In the genomic region with DNA sequence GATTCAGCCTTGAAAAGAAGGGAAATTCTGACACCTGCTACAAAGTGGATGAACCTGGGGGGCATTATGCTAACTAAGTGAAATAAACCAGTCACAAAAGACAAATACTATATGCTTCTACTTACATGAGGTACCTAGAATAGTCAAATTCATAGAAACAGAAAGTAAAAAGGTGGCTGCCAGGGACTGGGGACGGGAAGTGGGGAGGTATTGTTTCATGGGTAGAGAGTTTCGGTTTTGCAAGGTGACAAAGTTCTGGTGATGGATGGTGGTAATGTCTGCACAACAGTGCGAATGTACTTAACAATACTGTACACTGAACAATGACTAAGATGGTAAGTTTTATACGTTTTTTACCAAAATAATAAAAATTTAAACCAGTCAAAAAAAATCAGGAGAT, we compare ENCODE assay signal across 8 cellular contexts. TPM values are rescaled to one million over a fixed set of nuclear protein-coding genes. Genes with fewer than 3 reads are reported as not detected.
DNase-seq lines count a peak whose midpoint lies in the region; ATAC-seq and TF ChIP-seq lines count a peak whose summit lies in the region.

No MANE protein-coding gene starts in this region.

- H3K4me3 ChIP-seq in cardiac muscle cell = no peak overlapping the region
- no peak overlapping the region for H3K4me3 ChIP-seq in lower lobe of right lung
- H3K4me3 ChIP-seq in transverse colon = no peak overlapping the region

- no peaks in the 10 kb centered on the region for H3K27me3 ChIP-seq in cardiac muscle cell
- H3K27me3 ChIP-seq in lower lobe of right lung (ENCODE audit: low read depth) = no peaks in the 10 kb centered on the region
- H3K27me3 ChIP-seq in transverse colon = no peaks in the 10 kb centered on the region

- peaks cover 42% of the 10 kb centered on the region for H3K36me3 Mint-ChIP-seq in activated CD8-positive, alpha-beta T cell treated with anti-CD3 and anti-CD28 coated beads for 36 hours (ENCODE audit: low read depth)

- H3K9me3 ChIP-seq in cardiac muscle cell (ENCODE audit: low read depth) = no peaks in the 10 kb centered on the region
- no peaks in the 10 kb centered on the region for H3K9me3 ChIP-seq in lower lobe of right lung
- H3K9me3 ChIP-seq in transverse colon = no peaks in the 10 kb centered on the region

- 38 to 56% methylated on average over 4 of the region's 4 CpGs for WGBS in transverse colon (ENCODE audit: low coverage in 1 of 2), 2 donors

- H3K4me1 Mint-ChIP-seq in activated CD8-positive, alpha-beta T cell treated with anti-CD3 and anti-CD28 coated beads for 36 hours (ENCODE audit: low read depth) = peaks cover 77% of the 10 kb centered on the region

- H3K27me3 Mint-ChIP-seq in activated CD8-positive, alpha-beta T cell treated with anti-CD3 and anti-CD28 coated beads for 36 hours = no peaks in the 10 kb centered on the region

- TF ChIP-seq CTCF in cardiac muscle cell (IDR thresholded peaks at IDR 0.05; ENCODE audit: low read depth, low read length) = no peak
- no peak for TF ChIP-seq CTCF in activated CD8-positive, alpha-beta T cell treated with anti-CD3 and anti-CD28 coated beads for 36 hours (IDR thresholded peaks at IDR 0.05)
- TF ChIP-seq CTCF in lower lobe of right lung (IDR thresholded peaks at IDR 0.05) = no peak
- TF ChIP-seq CTCF in transverse colon (IDR thresholded peaks at IDR 0.05) = no peak

- in situ Hi-C loops in transverse colon (cut with MboI; ENCODE audit: low pct_ligation_motif_present in 1 of 4, low pct_unique_long_range_greater_than_20kb in 1 of 4, low sequenced_read_pairs in 3 of 4) = loop anchor here (10.0 to 25.0 kb wide), 3 partner anchors 335 to 360 kb away; partner anchors contain the start of gene MESP1 (in 3 of the 4)

- CTCF ChIA-PET in activated CD8-positive, alpha-beta T cell treated with anti-CD3 and anti-CD28 coated beads for 36 hours (lab: Charles Lee) = interaction anchor here (2.0 kb wide), 1 partner anchor 11 kb away, joined by 9 read pairs; no protein-coding TSS in a partner anchor

- DNase-seq in cardiac muscle cell (ENCODE audit: low read depth in 1 of 2, low spot score in 1 of 2) (no peak), left cardiac atrium (no peak), lower lobe of right lung (no peak), transverse colon (peak; percentile 44), NCI-H1092 treated with DMSO at 0.1 percent for 48 hours (lab: John Stamatoyannopoulos, UW) (no peak), NCI-H748 (lab: John Stamatoyannopoulos, UW; ENCODE audit: unreplicated experiment) (no peak)
- DNase-seq in activated CD8-positive, alpha-beta T cell treated with anti-CD3 and anti-CD28 coated beads for 36 hours = peak; percentile 83

- intact Hi-C loops in left cardiac atrium (cut with DNase I) (no loop called here), lower lobe of right lung (cut with DNase I) (no loop called here), transverse colon (cut with DNase I; ENCODE audit: low total_unique reads) (no loop called here)
- intact Hi-C loops in activated CD8-positive, alpha-beta T cell treated with anti-CD3 and anti-CD28 coated beads for 36 hours (cut with micrococcal nuclease) = loop anchor here (5.0 kb wide), 1 partner anchor 205 kb away; the partner anchor contains the start of gene AP3S2

- peak overlapping the region; percentile 96 for H3K27ac Mint-ChIP-seq in activated CD8-positive, alpha-beta T cell treated with anti-CD3 and anti-CD28 coated beads for 36 hours

- H3K36me3 ChIP-seq in cardiac muscle cell (no peaks in the 10 kb centered on the region), lower lobe of right lung (no peaks in the 10 kb centered on the region), transverse colon (no peaks in the 10 kb centered on the region)

- no peak for TF ChIP-seq EP300 in transverse colon (IDR thresholded peaks at IDR 0.05; ENCODE audit: low read depth)

- H3K27ac ChIP-seq in cardiac muscle cell (peak overlapping the region; percentile 6), lower lobe of right lung (peak overlapping the region; percentile 72), transverse colon (peak overlapping the region; percentile 94 to 99 (median 97))

- ATAC-seq in left cardiac atrium (no peak), HG03432 (IDR thresholded peaks at IDR 0.05; ENCODE audit: unreplicated experiment) (peak; percentile 62), lower lobe of right lung (no peak)
- peak; percentile 66 for ATAC-seq in activated CD8-positive, alpha-beta T cell treated with anti-CD3 and anti-CD28 coated beads for 36 hours

- no peak for TF ChIP-seq POLR2A in transverse colon (IDR thresholded peaks at IDR 0.05)

- H3K9me3 Mint-ChIP-seq in activated CD8-positive, alpha-beta T cell treated with anti-CD3 and anti-CD28 coated beads for 36 hours = peaks cover 2% of the 10 kb centered on the region

- POLR2A ChIA-PET in activated CD8-positive, alpha-beta T cell treated with anti-CD3 and anti-CD28 coated beads for 36 hours (lab: Charles Lee) = no interaction called here

- H3K4me3 Mint-ChIP-seq in activated CD8-positive, alpha-beta T cell treated with anti-CD3 and anti-CD28 coated beads for 36 hours = peak overlapping the region; percentile 91

- H3K4me1 ChIP-seq in cardiac muscle cell (ENCODE audit: low read depth) (peaks cover 56% of the 10 kb centered on the region), lower lobe of right lung (peaks cover 61% of the 10 kb centered on the region), transverse colon (peaks cover 19 to 69% (median 41%) of the 10 kb centered on the region in 4 donors)

RNA-seq across cellular contexts. Expression of gene IDH2, which starts 4.8 kb away (rescaled TPM):
- 392 and 406 TPM in 2 replicates for total RNA-seq in cardiac muscle cell
- polyA plus RNA-seq in cardiac muscle cell = 673 and 712 TPM in 2 replicates
- total RNA-seq in left cardiac atrium = 100 to 1,000 TPM; 242 to 257 TPM
- total RNA-seq in activated CD8-positive, alpha-beta T cell treated with anti-CD3 and anti-CD28 coated beads for 36 hours = 100 to 1,000 TPM; 171 to 180 TPM
- 46.7 TPM for total RNA-seq in lower lobe of right lung
- total RNA-seq in transverse colon = 100 to 1,000 TPM in 1 of 4 donors, 10 to 100 TPM in 3; 19.1 to 101 (median 85.1) TPM

Comparison
In these comparisons a context has a peak if more than half of its experiments do, and no peak if none do; other contexts are left out.
1. DNase-seq: peak in activated CD8-positive, alpha-beta T cell treated with anti-CD3 and anti-CD28 coated beads for 36 hours (single experiment) and transverse colon (single experiment); none in cardiac muscle cell (0 of 2), left cardiac atrium (single experiment), lower lobe of right lung (single experiment), NCI-H1092 treated with DMSO at 0.1 percent for 48 hours (single experiment) and NCI-H748 (single experiment).
2. H3K27ac ChIP-seq: peak in every context shown above with its lines; median percentile 97 in transverse colon; 72 in lower lobe of right lung; 6 in cardiac muscle cell.
3. ATAC-seq: peak in HG03432 (single experiment) and activated CD8-positive, alpha-beta T cell treated with anti-CD3 and anti-CD28 coated beads for 36 hours (single experiment); none in left cardiac atrium (0 of 2) and lower lobe of right lung (0 of 2).